25 cellular contexts compared by ENCODE assay signal in genomic region chr7:1219516-1219915, GRCh38. TPM values are rescaled to one million over a fixed set of nuclear protein-coding genes. Genes with fewer than 3 reads are reported as not detected.
"Had no signal": no experiment of that assay in that cellular context is flagged by ENCODE, and none has a peak within 500 bp of the region (broad histone marks: within the 10 kb centered on the region; RNA-seq: fewer than 3 reads in every experiment).

No MANE protein-coding gene starts in this region.

- ATAC-seq: activated CD8-positive, alpha-beta T cell treated with anti-CD3 and anti-CD28 coated beads, Interleukin-2, amount 10 ng/mL, durations not matched to agents 7 days and 5 days; activated T-cell treated with anti-CD3 and anti-CD28 coated beads, Interleukin-2, amount 50 U/mL, for 4 hours; esophagus mucosa; gastrocnemius medialis; stimulated activated effector memory CD8-positive, alpha-beta T cell treated with anti-CD3 and anti-CD28 coated beads, Interleukin-12 subunit alpha, Interleukin-12 subunit beta, amount 100 ng/mL, for 72 hours had no signal

- H3K4me3 ChIP-seq: breast epithelium, coronary artery, gastrocnemius medialis, ovary, sigmoid colon, stomach had no signal

- H3K27ac ChIP-seq: breast epithelium, coronary artery, gastrocnemius medialis, ovary, sigmoid colon, stomach had no signal

- H3K4me1 ChIP-seq: breast epithelium had no signal

- H3K27me3 ChIP-seq: ovary had no signal

- DNase-seq: activated B cell treated with CpG ODN at 0.5 μM for 24 hours; activated CD4-positive, alpha-beta T cell treated with anti-CD3 and anti-CD28 coated beads, Interleukin-2, amount 10 ng/mL, durations not matched to agents 24 days and 14 days; activated CD8-positive, alpha-beta memory T cell treated with anti-CD3 and anti-CD28 coated beads, Interleukin-2, amount 50 U/mL, for 4 hours; activated CD8-positive, alpha-beta T cell treated with anti-CD3 and anti-CD28 coated beads, Interleukin-2, amount 10 ng/mL, durations not matched to agents 7 days and 5 days; activated effector memory CD4-positive, alpha-beta T cell treated with Interleukin-2 at 50 U/mL for 16 hours; activated naive CD4-positive, alpha-beta T cell treated with anti-CD3 and anti-CD28 coated beads, Interleukin-2, amount 50 U/mL, for 16 hours; activated T-cell treated with anti-CD3 and anti-CD28 coated beads, Interleukin-2, amount 50 U/mL, for 4 hours; gastrocnemius medialis; head of caudate nucleus; immature natural killer cell; ovary; sigmoid colon; stimulated activated CD4-positive, alpha-beta T cell treated with anti-CD3 and anti-CD28 coated beads, Interleukin-4, amount 100 ng/mL, for 24 hours; stomach; T-helper 1 cell; T-helper 9 cell had no signal

- H3K9me3 ChIP-seq: breast epithelium, gastrocnemius medialis, ovary, sigmoid colon, stomach had no signal

- H3K36me3 ChIP-seq: breast epithelium, gastrocnemius medialis, ovary, sigmoid colon, stomach had no signal

RNA-seq across cellular contexts. Expression of gene UNCX, which starts 13.2 kb away (rescaled TPM):
- total RNA-seq: activated B cell treated with CpG ODN at 0.5 μM for 24 hours; activated CD4-positive, alpha-beta T cell treated with anti-CD3 and anti-CD28 coated beads, Interleukin-2, amount 10 ng/mL, durations not matched to agents 24 days and 14 days; activated CD8-positive, alpha-beta T cell treated with anti-CD3 and anti-CD28 coated beads, Interleukin-2, amount 10 ng/mL, durations not matched to agents 7 days and 5 days; activated T-cell treated with anti-CD3 and anti-CD28 coated beads, Interleukin-2, amount 50 U/mL, for 4 hours; astrocyte; breast epithelium; esophagus mucosa; gastrocnemius medialis; liver; mononuclear cell; ovary; sigmoid colon; stomach; temporal lobe had no signal
- polyA plus RNA-seq: adipose tissue, immature natural killer cell, liver, ovary, sigmoid colon, stomach had no signal
